Comparison of ENCODE assay signal across 8 cellular contexts in the genomic region with DNA sequence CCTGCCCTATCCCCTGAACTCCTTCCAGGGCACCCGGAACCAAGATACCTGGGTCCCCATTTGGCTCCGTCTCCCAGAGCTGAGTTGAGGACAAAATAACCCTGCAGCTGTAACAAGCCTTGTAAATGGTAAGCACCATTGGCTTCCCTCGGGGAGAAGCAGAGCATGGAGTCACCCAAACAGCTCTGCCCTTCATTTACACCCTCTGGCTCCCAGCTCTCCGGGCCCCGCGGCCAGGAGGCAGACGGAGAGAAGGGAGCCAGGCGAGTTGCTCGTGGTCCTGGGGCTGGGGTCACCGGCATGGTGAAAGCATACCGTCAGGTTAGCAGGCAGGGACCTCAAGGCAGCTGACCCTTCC. TPM values are rescaled to one million over a fixed set of nuclear protein-coding genes. Genes with fewer than 3 reads are reported as not detected.
DNase-seq lines count a peak whose midpoint lies in the region; ATAC-seq and TF ChIP-seq lines count a peak whose summit lies in the region.

No MANE protein-coding gene starts in this region.

- POLR2A ChIA-PET in CD8-positive, alpha-beta memory T cell (lab: Charles Lee) = interaction anchor here (0.6 to 2.7 kb wide), 4 partner anchors 14 to 532 kb away, joined by 3 to 15 read pairs (median 3); a partner anchor contains a TSS

- no peaks in the 10 kb centered on the region for H3K36me3 ChIP-seq in CD8-positive, alpha-beta memory T cell (ENCODE audit: insufficient read depth, low read length)
- H3K36me3 ChIP-seq in endocrine pancreas (ENCODE audit: control insufficient read depth, insufficient read depth, low read length) = no peaks in the 10 kb centered on the region

- H3K4me3 Mint-ChIP-seq in CD8-positive, alpha-beta memory T cell = peak overlapping the region; percentile 33 to 83 (median 63)
- peak overlapping the region; percentile 85 for H3K4me3 Mint-ChIP-seq in osteocyte (ENCODE audit: unreplicated experiment)

- CTCF ChIA-PET in CD8-positive, alpha-beta memory T cell (lab: Charles Lee) = interaction anchor here (0.8 to 4.9 kb wide), 8 partner anchors 24 to 371 kb away, joined by 3 to 26 read pairs (median 4); a partner anchor contains a TSS

- H3K27me3 ChIP-seq in CD8-positive, alpha-beta memory T cell (ENCODE audit: insufficient read depth, low read length, poor library complexity, severe bottlenecking) = no peaks in the 10 kb centered on the region
- no peaks in the 10 kb centered on the region for H3K27me3 ChIP-seq in endocrine pancreas (ENCODE audit: control insufficient read depth, insufficient read depth, low read length)

- peak overlapping the region; percentile 58 for H3K4me3 ChIP-seq in CD8-positive, alpha-beta memory T cell (ENCODE audit: low read length)
- peak overlapping the region; percentile 88 for H3K4me3 ChIP-seq in endocrine pancreas (ENCODE audit: control insufficient read depth, insufficient read depth, low read length)

- H3K27ac ChIP-seq in CD8-positive, alpha-beta memory T cell (ENCODE audit: low read depth, low read length) = peak overlapping the region; percentile 74

- ATAC-seq in sciatic nerve = no peak
- no peak for ATAC-seq in GM19035 (IDR thresholded peaks at IDR 0.05; ENCODE audit: unreplicated experiment)
- no peak for ATAC-seq in activated CD4-positive, CD25-positive, alpha-beta regulatory T cell treated with anti-CD3 and anti-CD28 coated beads, Interleukin-2, amount 50 U/mL, for 24 hours

- peak in 1 of 5 donors; percentile 19 for DNase-seq in CD8-positive, alpha-beta memory T cell
- peak; percentile 79 for DNase-seq in NCI-H69 (lab: John Stamatoyannopoulos, UW)
- no peak for DNase-seq in osteocyte (ENCODE audit: extremely low spot score, unreplicated experiment)
- no peak for DNase-seq in NCI-H1694 treated with DMSO at 0.1 percent for 48 hours (lab: John Stamatoyannopoulos, UW)
- no peak for DNase-seq in sciatic nerve (ENCODE audit: low spot score)

- no peak for TF ChIP-seq CTCF in osteocyte (IDR thresholded peaks at IDR 0.05)

- no peaks in the 10 kb centered on the region for H3K27me3 Mint-ChIP-seq in CD8-positive, alpha-beta memory T cell
- H3K27me3 Mint-ChIP-seq in osteocyte (ENCODE audit: unreplicated experiment) = no peaks in the 10 kb centered on the region

- H3K27ac Mint-ChIP-seq in CD8-positive, alpha-beta memory T cell = peak overlapping the region; percentile 72 to 100 (median 92)
- H3K27ac Mint-ChIP-seq in osteocyte (ENCODE audit: unreplicated experiment) = peak overlapping the region; percentile 94

- H3K9ac ChIP-seq in endocrine pancreas (ENCODE audit: control insufficient read depth, insufficient read depth, low read length) = peak overlapping the region; percentile 55

- H3K9me3 Mint-ChIP-seq in CD8-positive, alpha-beta memory T cell = no peaks in the 10 kb centered on the region
- no peaks in the 10 kb centered on the region for H3K9me3 Mint-ChIP-seq in osteocyte (ENCODE audit: unreplicated experiment)

- H3K4me1 ChIP-seq in CD8-positive, alpha-beta memory T cell (ENCODE audit: insufficient read depth, low read length) = peaks cover 46% of the 10 kb centered on the region
- H3K4me1 ChIP-seq in endocrine pancreas (ENCODE audit: control insufficient read depth, insufficient read depth, low read length) = no peaks in the 10 kb centered on the region

- intact Hi-C loops in sciatic nerve (cut with DNase I) = loop anchor here (5.0 kb wide), 1 partner anchor 46 kb away; no protein-coding TSS in a partner anchor

- H3K4me1 Mint-ChIP-seq in CD8-positive, alpha-beta memory T cell = peaks cover 52 to 57% (median 53%) of the 10 kb centered on the region in 3 donors
- H3K4me1 Mint-ChIP-seq in osteocyte (ENCODE audit: unreplicated experiment) = peaks cover 28% of the 10 kb centered on the region

- H3K9me3 ChIP-seq in CD8-positive, alpha-beta memory T cell (ENCODE audit: low read length) = no peaks in the 10 kb centered on the region
- H3K9me3 ChIP-seq in endocrine pancreas (ENCODE audit: control insufficient read depth, low read length) = no peaks in the 10 kb centered on the region

- peaks cover 0 to 1% (median 0%) of the 10 kb centered on the region in 3 donors for H3K36me3 Mint-ChIP-seq in CD8-positive, alpha-beta memory T cell
- H3K36me3 Mint-ChIP-seq in osteocyte (ENCODE audit: unreplicated experiment) = no peaks in the 10 kb centered on the region

RNA-seq across cellular contexts. Expression of a gene that starts 2.1 kb away (rescaled TPM):
- 10 to 100 TPM; 12.0 to 12.5 TPM for total RNA-seq in CD8-positive, alpha-beta memory T cell
- 18.8 TPM for polyA plus RNA-seq in CD8-positive, alpha-beta memory T cell
- total RNA-seq in osteocyte (8.9 and 11.1 TPM in 2 replicates), sciatic nerve (35.5 TPM)

RNA-seq across cellular contexts. Expression of a gene that starts 13.9 kb away (rescaled TPM):
- total RNA-seq in CD8-positive, alpha-beta memory T cell = not detected
- polyA plus RNA-seq in CD8-positive, alpha-beta memory T cell = not detected
- total RNA-seq in osteocyte (not detected in 2 replicates), sciatic nerve (0.27 TPM)

RNA-seq across cellular contexts. Expression of a gene that starts 46.4 kb away (rescaled TPM):
- 1 to 10 TPM; 3.7 to 4.0 TPM for total RNA-seq in CD8-positive, alpha-beta memory T cell
- 4.0 TPM for polyA plus RNA-seq in CD8-positive, alpha-beta memory T cell
- 3.4 and 3.9 TPM in 2 replicates for total RNA-seq in osteocyte
- 6.5 TPM for total RNA-seq in sciatic nerve

RNA-seq across cellular contexts. Expression of a gene that starts 47.3 kb away (rescaled TPM):
- total RNA-seq in CD8-positive, alpha-beta memory T cell = not detected
- not detected for polyA plus RNA-seq in CD8-positive, alpha-beta memory T cell
- total RNA-seq in osteocyte (1.9 and 2.3 TPM in 2 replicates), sciatic nerve (9.0 TPM)

RNA-seq across cellular contexts. Expression of a gene that starts 54.2 kb away (rescaled TPM):
- total RNA-seq in CD8-positive, alpha-beta memory T cell = 100 to 1,000 TPM; 399 to 414 TPM
- 376 TPM for polyA plus RNA-seq in CD8-positive, alpha-beta memory T cell
- total RNA-seq in osteocyte = 133 TPM in 2 replicates
- 97.3 TPM for total RNA-seq in sciatic nerve
